Comparison of ENCODE assay signal across 9 cellular contexts in the genomic region with DNA sequence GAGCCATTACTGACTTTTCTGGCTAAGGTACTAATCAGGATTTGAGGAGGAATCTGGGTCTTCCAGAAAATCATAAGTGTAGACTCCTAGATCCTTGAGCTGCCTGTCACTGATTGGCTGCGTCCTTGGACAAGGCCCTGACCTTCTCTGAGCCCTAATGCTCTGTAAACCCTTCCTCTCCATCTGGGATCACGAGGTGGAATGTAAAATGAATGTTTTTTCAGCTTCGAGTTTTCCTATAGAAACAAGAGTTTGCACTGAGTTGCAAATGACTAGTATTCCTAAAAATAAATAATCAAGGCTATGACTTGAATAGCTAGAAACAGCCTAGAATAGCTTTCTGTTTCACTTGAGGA. TPM values are rescaled to one million over a fixed set of nuclear protein-coding genes. Genes with fewer than 3 reads are reported as not detected.
DNase-seq lines count a peak whose midpoint lies in the region; ATAC-seq and TF ChIP-seq lines count a peak whose summit lies in the region.
"Had no signal": no experiment of that assay in that cellular context is flagged by ENCODE, and none has a peak within 500 bp of the region (broad histone marks: within the 10 kb centered on the region; RNA-seq: fewer than 3 reads in every experiment).

No MANE protein-coding gene starts in this region.

- H2BK120ac ChIP-seq in mesenchymal stem cell (ENCODE audit: low read depth, low read length) = no peak overlapping the region

- no peak overlapping the region for H4K8ac ChIP-seq in mesenchymal stem cell (ENCODE audit: low read length)

- H3K4me3 ChIP-seq in mesenchymal stem cell (ENCODE audit: insufficient read depth in 1 of 2, low read depth in 1 of 2, low read length in 2 of 2) (peak overlapping the region in 1 of 2 experiments; percentile 81), tibial nerve (peak overlapping the region; percentile 49 to 88 (median 54))

- H3K18ac ChIP-seq in mesenchymal stem cell (ENCODE audit: low read depth in 1 of 2, low read length in 2 of 2) = no peak overlapping the region

- H3K9me3 Mint-ChIP-seq in activated naive CD4-positive, alpha-beta T cell treated with anti-CD3 and anti-CD28 coated beads for 36 hours = no peaks in the 10 kb centered on the region
- no peaks in the 10 kb centered on the region for H3K9me3 Mint-ChIP-seq in activated naive CD8-positive, alpha-beta T cell treated with anti-CD3 and anti-CD28 coated beads, Interleukin-2, amount 10 ng/mL, durations not matched to agents 7 days and 5 days

- no peak overlapping the region for H3K4me2 ChIP-seq in mesenchymal stem cell (ENCODE audit: low read length, poor library complexity, severe bottlenecking)

- no peak overlapping the region for H3K27ac ChIP-seq in mesenchymal stem cell (ENCODE audit: low read length, poor library complexity, severe bottlenecking)
- H3K27ac ChIP-seq in tibial nerve = peak overlapping the region; percentile 77 to 95 (median 84)

- H3K9me3 ChIP-seq in mesenchymal stem cell (ENCODE audit: control insufficient read depth, low read length) = no peaks in the 10 kb centered on the region
- H3K9me3 ChIP-seq in tibial nerve = no peaks in the 10 kb centered on the region

- no peak overlapping the region for H2AK5ac ChIP-seq in mesenchymal stem cell (ENCODE audit: low read length, severe bottlenecking)

- no peak overlapping the region for H3K14ac ChIP-seq in mesenchymal stem cell (ENCODE audit: low read length in 2 of 2)

- H3K36me3 ChIP-seq in mesenchymal stem cell (ENCODE audit: control insufficient read depth in 1 of 2, insufficient read depth in 2 of 2, low read depth in 1 of 2, low read length in 2 of 2) = no peaks in the 10 kb centered on the region
- no peaks in the 10 kb centered on the region for H3K36me3 ChIP-seq in tibial nerve

- peak overlapping the region; percentile 30 for H3K27ac Mint-ChIP-seq in activated naive CD4-positive, alpha-beta T cell treated with anti-CD3 and anti-CD28 coated beads for 36 hours
- no peak overlapping the region for H3K27ac Mint-ChIP-seq in activated naive CD8-positive, alpha-beta T cell treated with anti-CD3 and anti-CD28 coated beads, Interleukin-2, amount 10 ng/mL, durations not matched to agents 7 days and 5 days

- no peak overlapping the region for H3K4me3 Mint-ChIP-seq in activated naive CD4-positive, alpha-beta T cell treated with anti-CD3 and anti-CD28 coated beads for 36 hours
- H3K4me3 Mint-ChIP-seq in activated naive CD8-positive, alpha-beta T cell treated with anti-CD3 and anti-CD28 coated beads, Interleukin-2, amount 10 ng/mL, durations not matched to agents 7 days and 5 days = peak overlapping the region; percentile 82

- H2BK5ac ChIP-seq in mesenchymal stem cell (ENCODE audit: low read depth, low read length, poor library complexity, severe bottlenecking) = no peak overlapping the region

- no peak overlapping the region for H4K91ac ChIP-seq in mesenchymal stem cell (ENCODE audit: low read length)

- CTCF ChIA-PET in activated naive CD4-positive, alpha-beta T cell treated with anti-CD3 and anti-CD28 coated beads for 36 hours (lab: Charles Lee) = interaction anchor here (0.6 to 8.4 kb wide), 5 partner anchors 9 to 260 kb away, joined by 3 to 125 read pairs (median 7); no protein-coding TSS in a partner anchor

- H3K4me1 Mint-ChIP-seq in activated naive CD4-positive, alpha-beta T cell treated with anti-CD3 and anti-CD28 coated beads for 36 hours (ENCODE audit: low read depth) = peaks cover 53% of the 10 kb centered on the region
- H3K4me1 Mint-ChIP-seq in activated naive CD8-positive, alpha-beta T cell treated with anti-CD3 and anti-CD28 coated beads, Interleukin-2, amount 10 ng/mL, durations not matched to agents 7 days and 5 days = peaks cover 21% of the 10 kb centered on the region

- DNase-seq in activated naive CD4-positive, alpha-beta T cell treated with anti-CD3 and anti-CD28 coated beads for 36 hours = no peak
- no peak for DNase-seq in activated naive CD4-positive, alpha-beta T cell (lab: John Stamatoyannopoulos, UW)
- no peak for DNase-seq in activated naive CD8-positive, alpha-beta T cell treated with anti-CD3 and anti-CD28 coated beads, Interleukin-2, amount 10 ng/mL, durations not matched to agents 7 days and 5 days
- DNase-seq in mesenchymal stem cell (peak; percentile 49), tibial nerve (ENCODE audit: low spot score in 2 of 2) (no peak)
- DNase-seq: KBM-7 had no signal

- no peak for ATAC-seq in activated naive CD8-positive, alpha-beta T cell treated with anti-CD3 and anti-CD28 coated beads, Interleukin-2, amount 10 ng/mL, durations not matched to agents 7 days and 5 days (ENCODE audit: low read depth)
- ATAC-seq in GM18867 (IDR thresholded peaks at IDR 0.05; ENCODE audit: unreplicated experiment) = no peak
- no peak for ATAC-seq in GM18502 (IDR thresholded peaks at IDR 0.05; ENCODE audit: poor library complexity, unreplicated experiment)
- no peak for ATAC-seq in GM21447 (IDR thresholded peaks at IDR 0.05; ENCODE audit: unreplicated experiment)

- H3K27me3 ChIP-seq in mesenchymal stem cell (ENCODE audit: control insufficient read depth in 1 of 2, insufficient read depth in 1 of 2, low read length in 2 of 2) (no peaks in the 10 kb centered on the region), tibial nerve (no peaks in the 10 kb centered on the region)

- TF ChIP-seq EP300 in tibial nerve (IDR thresholded peaks at IDR 0.05) = no peak

- H3K4me1 ChIP-seq in mesenchymal stem cell (ENCODE audit: control insufficient read depth, insufficient read depth, low read depth, low read length) (peaks cover 23% of the 10 kb centered on the region), tibial nerve (peaks cover 0 to 76% (median 33%) of the 10 kb centered on the region in 4 donors)

- H3K36me3 Mint-ChIP-seq in activated naive CD4-positive, alpha-beta T cell treated with anti-CD3 and anti-CD28 coated beads for 36 hours (ENCODE audit: low read depth) = no peaks in the 10 kb centered on the region
- H3K36me3 Mint-ChIP-seq in activated naive CD8-positive, alpha-beta T cell treated with anti-CD3 and anti-CD28 coated beads, Interleukin-2, amount 10 ng/mL, durations not matched to agents 7 days and 5 days = no peaks in the 10 kb centered on the region

- peak overlapping the region in 1 of 2 experiments; percentile 10 for H2BK12ac ChIP-seq in mesenchymal stem cell (ENCODE audit: low read length in 2 of 2)

- peak overlapping the region in 1 of 2 experiments; percentile 17 for H3K4ac ChIP-seq in mesenchymal stem cell (ENCODE audit: low read depth in 1 of 2, low read length in 2 of 2)

- POLR2A ChIA-PET in activated naive CD8-positive, alpha-beta T cell treated with anti-CD3 and anti-CD28 coated beads, Interleukin-2, amount 10 ng/mL, durations not matched to agents 7 days and 5 days (lab: Charles Lee) = interaction anchor here (0.7 to 1.2 kb wide), 3 partner anchors 9 to 88 kb away, joined by 3 to 12 read pairs (median 3); a partner anchor contains a TSS

- 100% methylated on average over 1 of the region's 3 CpGs for WGBS in mesenchymal stem cell
- 20 to 35% methylated on average over 3 of the region's 3 CpGs for WGBS in tibial nerve, 2 donors

- H2AFZ ChIP-seq in mesenchymal stem cell (ENCODE audit: low read depth, low read length) = no peak overlapping the region

- TF ChIP-seq CTCF in tibial nerve (IDR thresholded peaks at IDR 0.05) = no peak

- H3K27me3 Mint-ChIP-seq in activated naive CD4-positive, alpha-beta T cell treated with anti-CD3 and anti-CD28 coated beads for 36 hours (ENCODE audit: low read depth) = no peaks in the 10 kb centered on the region
- H3K27me3 Mint-ChIP-seq in activated naive CD8-positive, alpha-beta T cell treated with anti-CD3 and anti-CD28 coated beads, Interleukin-2, amount 10 ng/mL, durations not matched to agents 7 days and 5 days = no peaks in the 10 kb centered on the region

- H3K79me1 ChIP-seq in mesenchymal stem cell (replicated peaks; ENCODE audit: low read length, poor library complexity, severe bottlenecking) = peaks cover 6% of the 10 kb centered on the region

- no peak overlapping the region for H2BK15ac ChIP-seq in mesenchymal stem cell (ENCODE audit: low read depth, poor library complexity, severe bottlenecking)

- peak overlapping the region; percentile 77 for H3K9ac ChIP-seq in mesenchymal stem cell (ENCODE audit: low read length)

- no peak for TF ChIP-seq POLR2A in tibial nerve (IDR thresholded peaks at IDR 0.05)

- no peak overlapping the region for H3K23ac ChIP-seq in mesenchymal stem cell (ENCODE audit: low read length in 2 of 2)

- intact Hi-C loops in activated naive CD4-positive, alpha-beta T cell treated with anti-CD3 and anti-CD28 coated beads for 36 hours (cut with micrococcal nuclease) = loop anchor here (10.0 kb wide), 2 partner anchors 561 to 1591 kb away; a partner anchor contains a TSS

RNA-seq across cellular contexts. Expression of a gene that starts 1.1 kb away (rescaled TPM):
- 1 to 10 TPM; 3.5 to 4.3 TPM for total RNA-seq in activated naive CD4-positive, alpha-beta T cell treated with anti-CD3 and anti-CD28 coated beads for 36 hours
- 1 to 10 TPM; 2.5 to 3.2 TPM for total RNA-seq in activated naive CD8-positive, alpha-beta T cell treated with anti-CD3 and anti-CD28 coated beads, Interleukin-2, amount 10 ng/mL, durations not matched to agents 7 days and 5 days
- polyA plus RNA-seq in mesenchymal stem cell (2013, experiment 1 of 2) = 8.6 TPM
- 8.7 TPM for polyA plus RNA-seq in mesenchymal stem cell (2013, experiment 2 of 2)
- 10 to 100 TPM; 43.8 to 69.3 (median 49.5) TPM for total RNA-seq in tibial nerve

RNA-seq across cellular contexts. Expression of a gene that starts 17.3 kb away (rescaled TPM):
- total RNA-seq in activated naive CD4-positive, alpha-beta T cell treated with anti-CD3 and anti-CD28 coated beads for 36 hours = not detected
- total RNA-seq in activated naive CD8-positive, alpha-beta T cell treated with anti-CD3 and anti-CD28 coated beads, Interleukin-2, amount 10 ng/mL, durations not matched to agents 7 days and 5 days = not detected
- polyA plus RNA-seq in mesenchymal stem cell (2013, experiment 1 of 2) = 0.41 TPM
- polyA plus RNA-seq in mesenchymal stem cell (2013, experiment 2 of 2) = 0.30 TPM
- 1 to 10 TPM in 2 of 4 donors, not detected in 2; 5.0 to 6.9 TPM for total RNA-seq in tibial nerve

RNA-seq across cellular contexts. Expression of a gene that starts 23.5 kb away (rescaled TPM):
- total RNA-seq in activated naive CD4-positive, alpha-beta T cell treated with anti-CD3 and anti-CD28 coated beads for 36 hours = not detected
- under 1 TPM in 1 of 2 experiments, not detected in 1; 0.23 TPM for total RNA-seq in activated naive CD8-positive, alpha-beta T cell treated with anti-CD3 and anti-CD28 coated beads, Interleukin-2, amount 10 ng/mL, durations not matched to agents 7 days and 5 days
- 0.10 TPM for polyA plus RNA-seq in mesenchymal stem cell (2013, experiment 1 of 2)
- not detected for polyA plus RNA-seq in mesenchymal stem cell (2013, experiment 2 of 2)
- total RNA-seq in tibial nerve = 1 to 10 TPM in 3 of 4 donors, under 1 TPM in 1; 0.21 to 5.0 (median 1.7) TPM

RNA-seq across cellular contexts. Expression of a gene that starts 24.5 kb away (rescaled TPM):
- total RNA-seq in activated naive CD4-positive, alpha-beta T cell treated with anti-CD3 and anti-CD28 coated beads for 36 hours = not detected
- not detected for total RNA-seq in activated naive CD8-positive, alpha-beta T cell treated with anti-CD3 and anti-CD28 coated beads, Interleukin-2, amount 10 ng/mL, durations not matched to agents 7 days and 5 days
- 9.0 TPM for polyA plus RNA-seq in mesenchymal stem cell (2013, experiment 1 of 2)
- polyA plus RNA-seq in mesenchymal stem cell (2013, experiment 2 of 2) = 9.8 TPM
- 100 to 1,000 TPM; 353 to 879 (median 645) TPM for total RNA-seq in tibial nerve

RNA-seq across cellular contexts. Expression of a gene that starts 56.7 kb away (rescaled TPM):
- total RNA-seq in activated naive CD4-positive, alpha-beta T cell treated with anti-CD3 and anti-CD28 coated beads for 36 hours = 10 to 100 TPM; 31.5 to 33.2 TPM
- 10 to 100 TPM; 20.4 to 22.9 TPM for total RNA-seq in activated naive CD8-positive, alpha-beta T cell treated with anti-CD3 and anti-CD28 coated beads, Interleukin-2, amount 10 ng/mL, durations not matched to agents 7 days and 5 days
- 14.6 TPM for polyA plus RNA-seq in mesenchymal stem cell (2013, experiment 1 of 2)
- polyA plus RNA-seq in mesenchymal stem cell (2013, experiment 2 of 2) = 13.8 TPM
- total RNA-seq in tibial nerve = 10 to 100 TPM; 25.3 to 29.3 (median 28.1) TPM

Comparison
In these comparisons a context has a peak if more than half of its experiments do, and no peak if none do; other contexts are left out.
1. RNA of a gene that starts 1.1 kb away (total RNA-seq): 43.8 to 69.3 TPM in tibial nerve; 3.5 to 4.3 TPM in activated naive CD4-positive, alpha-beta T cell treated with anti-CD3 and anti-CD28 coated beads for 36 hours and 2.5 to 3.2 TPM in activated naive CD8-positive, alpha-beta T cell treated with anti-CD3 and anti-CD28 coated beads, Interleukin-2, amount 10 ng/mL, durations not matched to agents 7 days and 5 days; every median in the first group is over 4 times any median in the second.